In genomic region chrX:68672581-68673318, GRCh38 we compare ENCODE assay signal across 21 cellular contexts. TPM values are rescaled to one million over a fixed set of nuclear protein-coding genes. Genes with fewer than 3 reads are reported as not detected.
DNase-seq lines count a peak whose midpoint lies in the region; ATAC-seq, FAIRE-seq and TF ChIP-seq lines count a peak whose summit lies in the region.
"Had no signal": no experiment of that assay in that cellular context is flagged by ENCODE, and none has a peak within 500 bp of the region (broad histone marks: within the 10 kb centered on the region; RNA-seq: fewer than 3 reads in every experiment).

No MANE protein-coding gene starts in this region.

- WGBS in H1 (ENCODE audit: extremely low coverage in 1 of 2, insufficient coverage in 1 of 2, insufficient read length in 1 of 2, insufficient replicate concordance in 2 of 2, low coverage in 1 of 2, low lambda C conversion rate in 2 of 2, missing lambda C conversion rate in 1 of 2), 2 experiments, result 54% methylated on average over 3 of the region's 3 CpGs; no CpG with 5 or more reads in 1 of the 2 experiments
- no CpG with 5 or more reads among the region's 3 CpGs for WGBS in trophoblast cell (ENCODE audit: extremely low coverage, insufficient coverage, insufficient read length)

- no peak overlapping the region for H4K5ac ChIP-seq in H1 (ENCODE audit: insufficient read length, low read depth, low read length)

- H4K8ac ChIP-seq in H1 (ENCODE audit: extremely low read depth, insufficient read depth, low read length), result no peak overlapping the region
- no peak overlapping the region for H4K8ac ChIP-seq in trophoblast cell (ENCODE audit: low read depth, low read length)

- H2BK12ac ChIP-seq in H1 (ENCODE audit: low read depth, low read length), result 0 out of 2 replicates have a peak overlapping the region, but pooled peaks have one; percentile 60
- H2BK12ac ChIP-seq in trophoblast cell (ENCODE audit: low read length), result no peak overlapping the region

- H3K79me1 ChIP-seq in H1 (ENCODE audit: low read depth, low read length) (no peaks in the 10 kb centered on the region), trophoblast cell (ENCODE audit: low read length) (peaks cover 12% of the 10 kb centered on the region)

- no peak for TF ChIP-seq CTCF in H1 (IDR thresholded peaks at IDR 0.05; ENCODE audit: control extremely low read depth in 1 of 3, insufficient read depth in 1 of 3, low read depth in 1 of 3, low read length in 3 of 3)

- no peak overlapping the region for H3K4me3 ChIP-seq in H1 (ENCODE audit: extremely low read depth in 1 of 4, insufficient read depth in 2 of 4, low read depth in 3 of 4, low read length in 4 of 4)
- no peak overlapping the region for H3K4me3 ChIP-seq in trophoblast cell (ENCODE audit: low read depth, low read length)
- H3K4me3 ChIP-seq: cardiac muscle cell had no signal

- no peak for TF ChIP-seq POLR2A in H1 (IDR thresholded peaks at IDR 0.05; ENCODE audit: control extremely low read depth in 1 of 2, low read depth in 2 of 2, low read length in 2 of 2)

- H2BK120ac ChIP-seq in H1 (replicated peaks; ENCODE audit: low read depth, low read length), result no peak overlapping the region
- H2BK120ac ChIP-seq in trophoblast cell (ENCODE audit: insufficient read depth, low read length, poor library complexity), result peak overlapping the region; percentile 46

- TF ChIP-seq EP300 in H1 (IDR thresholded peaks at IDR 0.05; ENCODE audit: borderline replicate concordance in 1 of 2, low read depth in 2 of 2, low read length in 2 of 2), result no peak

- no peak overlapping the region for H2BK15ac ChIP-seq in H1 (ENCODE audit: low read length)

- H3K18ac ChIP-seq in H1 (ENCODE audit: extremely low read depth, low read length) (no peak overlapping the region), trophoblast cell (ENCODE audit: low read length) (peak overlapping the region; percentile 21)

- no peak overlapping the region; the same call in 1 of the 2 replicates for H2BK20ac ChIP-seq in H1 (ENCODE audit: low read length)

- CTCF ChIA-PET in H1 (lab: Charles Lee; ENCODE audit: partially characterized antibody), result interaction anchor here (0.8 to 1.7 kb wide), 7 partner anchors 10 to 489 kb away, joined by 3 to 6 read pairs (median 4); no protein-coding TSS in a partner anchor

- H3K23ac ChIP-seq in H1 (ENCODE audit: insufficient read length) (no peak overlapping the region), trophoblast cell (ENCODE audit: low read length) (no peak overlapping the region)

- peak overlapping the region; percentile 21 to 34; a peak in 2 of 4 replicates for H3K4me2 ChIP-seq in H1 (ENCODE audit: insufficient read depth in 1 of 2, low read depth in 2 of 2, low read length in 2 of 2)
- no peak overlapping the region for H3K4me2 ChIP-seq in trophoblast cell (ENCODE audit: low read length)

- H2AK5ac ChIP-seq in H1 (ENCODE audit: low read depth, low read length) (no peak overlapping the region), trophoblast cell (ENCODE audit: low read length) (no peak overlapping the region)

- H2BK5ac ChIP-seq in H1 (ENCODE audit: low read depth, low read length) (no peak overlapping the region), trophoblast cell (ENCODE audit: low read depth, low read length, poor library complexity) (peak overlapping the region; percentile 81)

- no peak overlapping the region; the same call in 1 of the 2 replicates for H3K27ac ChIP-seq in H1 (ENCODE audit: low read depth, low read length)
- peak overlapping the region; percentile 10 for H3K27ac ChIP-seq in layer of hippocampus (ENCODE audit: low read depth, low read length)
- peak overlapping the region; percentile 50 for H3K27ac ChIP-seq in trophoblast cell (ENCODE audit: low read depth, low read length)
- H3K27ac ChIP-seq: cardiac muscle cell, WERI-Rb-1 had no signal

- H3K4me1 ChIP-seq in H1 (replicated peaks in 1 of 4; ENCODE audit: control insufficient read depth in 3 of 4, insufficient read depth in 4 of 4, low read length in 3 of 4) (peaks cover 0 to 14% (median 6%) of the 10 kb centered on the region in 4 experiments; a peak in 5 of 7 replicates), trophoblast cell (ENCODE audit: control insufficient read depth in 1 of 2, insufficient read depth in 2 of 2, low read length in 2 of 2) (peaks cover 3 to 18% of the 10 kb centered on the region in 2 experiments)

- H2AFZ ChIP-seq in H1 (ENCODE audit: low read length), result no peak overlapping the region
- H2AFZ ChIP-seq in trophoblast cell (ENCODE audit: insufficient read depth, low read length, poor library complexity), result no peak overlapping the region

- H3K9ac ChIP-seq in H1 (replicated peaks in 1 of 4; ENCODE audit: extremely low read depth in 1 of 4, low read depth in 3 of 4, low read length in 3 of 4) (no peak overlapping the region), trophoblast cell (ENCODE audit: low read length) (no peak overlapping the region)

- H3K9me3 ChIP-seq in H1 (ENCODE audit: insufficient read depth in 2 of 2, low read depth in 1 of 2, low read length in 1 of 2) (no peaks in the 10 kb centered on the region), trophoblast cell (ENCODE audit: insufficient read depth, low read depth, low read length) (no peaks in the 10 kb centered on the region)

- H3K36me3 ChIP-seq in H1 (ENCODE audit: control insufficient read depth in 2 of 4, insufficient read depth in 4 of 4, low read length in 3 of 4) (no peaks in the 10 kb centered on the region), trophoblast cell (ENCODE audit: control insufficient read depth in 1 of 2, insufficient read depth in 2 of 2, low read length in 2 of 2) (no peaks in the 10 kb centered on the region)
- H3K36me3 ChIP-seq: cardiac muscle cell, WERI-Rb-1 had no signal

- H4K12ac ChIP-seq in trophoblast cell (ENCODE audit: low read depth, low read length), result no peak overlapping the region

- H4K20me1 ChIP-seq in H1 (replicated peaks in 1 of 2; ENCODE audit: control insufficient read depth in 1 of 2, insufficient read depth in 2 of 2, low read length in 2 of 2), result no peaks in the 10 kb centered on the region

- H3K14ac ChIP-seq in H1 (ENCODE audit: insufficient read length), result no peak overlapping the region
- no peak overlapping the region for H3K14ac ChIP-seq in trophoblast cell (ENCODE audit: low read length)

- peak; percentile 82 for DNase-seq in ELF-1 (ENCODE audit: low read depth, low spot score)
- no peak for DNase-seq in H1 (ENCODE audit: low read depth in 1 of 2, low spot score in 2 of 2)
- DNase-seq in trophoblast cell, result no peak
- no peak for DNase-seq in NK-92 (lab: John Stamatoyannopoulos, UW; ENCODE audit: unreplicated experiment)
- no peak for DNase-seq in HUDEP-2 (lab: John Stamatoyannopoulos, UW; ENCODE audit: unreplicated experiment in 76 of 76)
- no peak for DNase-seq in OCI-M1 (lab: John Stamatoyannopoulos, UW)
- DNase-seq: activated CD8-positive, alpha-beta T cell treated with anti-CD3 and anti-CD28 coated beads for 36 hours; activated naive CD8-positive, alpha-beta T cell treated with anti-CD3 and anti-CD28 coated beads, Interleukin-2, amount 10 ng/mL, durations not matched to agents 7 days and 5 days; DMS153; effector CD4-positive, alpha-beta T cell; hippocampal formation; naive thymus-derived CD4-positive, alpha-beta T cell; NCI-H1694; NCI-H226; stimulated activated naive CD4-positive, alpha-beta T cell treated with Interleukin-2 at 50 U/mL for 16 hours; T-helper 1 cell; WERI-Rb-1 had no signal

- H3K79me2 ChIP-seq in H1 (ENCODE audit: control insufficient read depth in 1 of 2, insufficient read depth in 2 of 2, low read length in 2 of 2) (no peaks in the 10 kb centered on the region), trophoblast cell (ENCODE audit: control insufficient read depth, insufficient read depth, low read length, poor library complexity) (no peaks in the 10 kb centered on the region)

- H4K91ac ChIP-seq in H1 (replicated peaks; ENCODE audit: insufficient read length, low read length), result no peak overlapping the region
- H4K91ac ChIP-seq in trophoblast cell (ENCODE audit: low read depth, low read length), result peak overlapping the region; percentile 26

- H3K4ac ChIP-seq in H1 (replicated peaks; ENCODE audit: insufficient read length, low read depth, low read length) (no peak overlapping the region), trophoblast cell (ENCODE audit: low read depth, low read length) (no peak overlapping the region)

- H3K27me3 ChIP-seq in H1 (replicated peaks in 1 of 4; ENCODE audit: control insufficient read depth in 3 of 4, extremely low read depth in 1 of 4, insufficient read depth in 3 of 4, low read length in 3 of 4) (no peaks in the 10 kb centered on the region), layer of hippocampus (ENCODE audit: control insufficient read depth, insufficient read depth, low read length) (no peaks in the 10 kb centered on the region), trophoblast cell (ENCODE audit: insufficient read depth, low read length) (no peaks in the 10 kb centered on the region)
- H3K27me3 ChIP-seq: cardiac muscle cell had no signal

- peak; percentile 75 for FAIRE-seq in H1 (lab: Jason Lieb, UNC)

- no peak for ATAC-seq in GM18870 (IDR thresholded peaks at IDR 0.05; ENCODE audit: unreplicated experiment)
- ATAC-seq: activated CD8-positive, alpha-beta T cell treated with anti-CD3 and anti-CD28 coated beads for 36 hours; left lobe of liver; naive thymus-derived CD4-positive, alpha-beta T cell had no signal

- no peak for TF ChIP-seq RAD21 in H1 (IDR thresholded peaks at IDR 0.05 in 1 of 2, conservative IDR thresholded peaks at IDR 0.05 in 1 of 2; ENCODE audit: low read depth in 2 of 2, low read length in 2 of 2)

- no peak overlapping the region for H3K56ac ChIP-seq in H1 (replicated peaks; ENCODE audit: insufficient read length, low read depth, low read length)

- POLR2A ChIA-PET in H1 (lab: Charles Lee; ENCODE audit: partially characterized antibody), result interaction anchor here (0.7 to 1.7 kb wide), 3 partner anchors 13 to 96 kb away, joined by 3 to 7 read pairs (median 3); no protein-coding TSS in a partner anchor

- no peaks in the 10 kb centered on the region for H3K23me2 ChIP-seq in H1 (ENCODE audit: low read depth, low read length)

TF ChIP-seq in H1, 55 proteins besides CTCF, POLR2A, EP300 and RAD21 (continues in another document):
- no peak for TF ChIP-seq ZNF274 (IDR thresholded peaks at IDR 0.05; ENCODE audit: borderline replicate concordance, extremely low read depth, low read length)

RNA-seq across cellular contexts. Expression of gene STARD8, which starts 25.3 kb away (rescaled TPM):
- 3.0 and 3.8 TPM in 2 replicates for total RNA-seq in H1 (2021; fragmentation: NEBNext Ultra II Directional; extraction: Animal tissue kit (Norgen Biotek cat#: 25700))
- polyA plus RNA-seq in H1 (2011; rRNA removed), result 1.8 and 2.8 TPM in 2 replicates
- 2.4 TPM for polyA plus RNA-seq in H1 (2011; cell fraction: cytosol; rRNA removed)
- polyA plus RNA-seq in H1 (2011; cell fraction: nucleus; rRNA removed), result 4.4 TPM
- 1.5 to 2.0 TPM (median 1.7 TPM) in 4 replicates for polyA plus RNA-seq in H1 (2012, experiment 1 of 2)
- 1.8 TPM for polyA plus RNA-seq in H1 (2012, experiment 2 of 2)
- 2.2 TPM for polyA plus RNA-seq in H1 (2013, experiment 1 of 2)
- polyA plus RNA-seq in H1 (2013, experiment 2 of 2), result 2.2 TPM
- polyA minus RNA-seq in H1 (2011; rRNA and poly(A)+ RNA removed), result 2.3 and 3.0 TPM in 2 replicates
- 2.6 TPM for polyA minus RNA-seq in H1 (2011; cell fraction: cytosol; rRNA and poly(A)+ RNA removed)
- 2.9 TPM for polyA minus RNA-seq in H1 (2011; cell fraction: nucleus; rRNA and poly(A)+ RNA removed)
- 2.8 and 2.9 TPM in 2 replicates for polyA plus RNA-seq in trophoblast cell (2013)
